In genomic region chr19:3027981-3028304, GRCh38 we compare ENCODE assay signal across 1 cellular context.
TF ChIP-seq lines count a peak whose summit lies in the region.

No MANE protein-coding gene starts in this region.

TF ChIP-seq in H1, 55 proteins besides CTCF, POLR2A, EP300 and RAD21:
- TF ChIP-seq CBX5 (IDR thresholded peaks at IDR 0.05; ENCODE audit: low read depth, low read length) (no peak), EZH2 (IDR thresholded peaks at IDR 0.05; ENCODE audit: low read depth, low read length, severe bottlenecking) (peak; percentile 27), NRF1 (IDR thresholded peaks at IDR 0.05; ENCODE audit: low read depth, low read length) (no peak)
TF ChIP-seq in H1: peak in this region for 1.
